9 cellular contexts compared by ENCODE assay signal in genomic region chr17:17710728-17711541, GRCh38. TPM values are rescaled to one million over a fixed set of nuclear protein-coding genes. Genes with fewer than 3 reads are reported as not detected.
DNase-seq lines count a peak whose midpoint lies in the region; ATAC-seq and TF ChIP-seq lines count a peak whose summit lies in the region.
"Had no signal": no experiment of that assay in that cellular context is flagged by ENCODE, and none has a peak within 500 bp of the region (broad histone marks: within the 10 kb centered on the region; RNA-seq: fewer than 3 reads in every experiment).

No MANE protein-coding gene starts in this region.

- H3K9me3 Mint-ChIP-seq in HFFc6 = no peaks in the 10 kb centered on the region
- H3K9me3 Mint-ChIP-seq in activated naive CD4-positive, alpha-beta T cell treated with anti-CD3 and anti-CD28 coated beads, Interleukin-2, amount 10 ng/mL, durations not matched to agents 7 days and 5 days = no peaks in the 10 kb centered on the region

- H3K27me3 Mint-ChIP-seq in HFFc6 (ENCODE audit: insufficient read depth) = peaks cover 5% of the 10 kb centered on the region
- H3K27me3 Mint-ChIP-seq in activated naive CD4-positive, alpha-beta T cell treated with anti-CD3 and anti-CD28 coated beads, Interleukin-2, amount 10 ng/mL, durations not matched to agents 7 days and 5 days = no peaks in the 10 kb centered on the region

- DNase-seq in HFFc6 (peak; percentile 89), ascending aorta (ENCODE audit: low spot score in 2 of 2) (peak; percentile 30 to 88), islet precursor cell (peak; percentile 96), testis (no peak), NCI-H345 (lab: John Stamatoyannopoulos, UW) (no peak), NCI-H526 treated with DMSO at 0.1 percent for 48 hours (lab: John Stamatoyannopoulos, UW) (no peak)
- no peak for DNase-seq in activated naive CD4-positive, alpha-beta T cell treated with anti-CD3 and anti-CD28 coated beads, Interleukin-2, amount 10 ng/mL, durations not matched to agents 7 days and 5 days
- DNase-seq: heart right ventricle had no signal

- TF ChIP-seq POLR2A in testis (IDR thresholded peaks at IDR 0.05) = no peak

- H3K9me3 ChIP-seq in ascending aorta (no peaks in the 10 kb centered on the region), testis (no peaks in the 10 kb centered on the region)
- H3K9me3 ChIP-seq: heart right ventricle had no signal

- peak overlapping the region; percentile 97 for H3K27ac Mint-ChIP-seq in HFFc6
- no peak overlapping the region for H3K27ac Mint-ChIP-seq in activated naive CD4-positive, alpha-beta T cell treated with anti-CD3 and anti-CD28 coated beads, Interleukin-2, amount 10 ng/mL, durations not matched to agents 7 days and 5 days

- WGBS in testis, 2 donors = 44 to 64% methylated on average over 7 to 16 of the region's 16 CpGs

- H3K4me1 ChIP-seq in ascending aorta = peaks cover 5 to 29% of the 10 kb centered on the region in 2 donors
- H3K4me1 ChIP-seq in testis = peaks cover 42% of the 10 kb centered on the region

- peaks cover 66% of the 10 kb centered on the region for H3K4me1 Mint-ChIP-seq in HFFc6 (ENCODE audit: low read depth)
- H3K4me1 Mint-ChIP-seq in activated naive CD4-positive, alpha-beta T cell treated with anti-CD3 and anti-CD28 coated beads, Interleukin-2, amount 10 ng/mL, durations not matched to agents 7 days and 5 days = peaks cover 18% of the 10 kb centered on the region

- H3K27ac ChIP-seq in ascending aorta = peak overlapping the region; percentile 64 to 70
- peak overlapping the region; percentile 29 to 39 for H3K27ac ChIP-seq in testis

- peak; percentile 7 for TF ChIP-seq CTCF in HFFc6 (IDR thresholded peaks at IDR 0.05)
- no peak for TF ChIP-seq CTCF in ascending aorta (IDR thresholded peaks at IDR 0.05)
- no peak for TF ChIP-seq CTCF in testis (IDR thresholded peaks at IDR 0.05)

- peak overlapping the region; percentile 57 for H3K4me3 Mint-ChIP-seq in HFFc6
- no peak overlapping the region for H3K4me3 Mint-ChIP-seq in activated naive CD4-positive, alpha-beta T cell treated with anti-CD3 and anti-CD28 coated beads, Interleukin-2, amount 10 ng/mL, durations not matched to agents 7 days and 5 days

- CTCF ChIA-PET in activated naive CD4-positive, alpha-beta T cell treated with anti-CD3 and anti-CD28 coated beads, Interleukin-2, amount 10 ng/mL, durations not matched to agents 7 days and 5 days (lab: Charles Lee) = no interaction called here

- H3K4me3 ChIP-seq in ascending aorta (no peak overlapping the region), testis (no peak overlapping the region)
- H3K4me3 ChIP-seq: heart right ventricle had no signal

- no peaks in the 10 kb centered on the region for H3K36me3 Mint-ChIP-seq in HFFc6 (ENCODE audit: low read depth)
- H3K36me3 Mint-ChIP-seq in activated naive CD4-positive, alpha-beta T cell treated with anti-CD3 and anti-CD28 coated beads, Interleukin-2, amount 10 ng/mL, durations not matched to agents 7 days and 5 days = no peaks in the 10 kb centered on the region

- intact Hi-C loops in ascending aorta (cut with DNase I) = loop anchor here (2.0 kb wide), 2 partner anchors 16 to 30 kb away; partner anchors contain the start of gene RAI1
- intact Hi-C loops in testis (cut with DNase I; ENCODE audit: low total_unique reads) = no loop called here

- no peaks in the 10 kb centered on the region for H3K27me3 ChIP-seq in ascending aorta
- no peaks in the 10 kb centered on the region for H3K27me3 ChIP-seq in testis
- H3K27me3 ChIP-seq: heart right ventricle had no signal

- ATAC-seq in HG03108 (IDR thresholded peaks at IDR 0.05; ENCODE audit: unreplicated experiment) = no peak

- no peaks in the 10 kb centered on the region for H3K36me3 ChIP-seq in ascending aorta
- H3K36me3 ChIP-seq in testis (ENCODE audit: low read depth, missing control alignments) = no peaks in the 10 kb centered on the region
- H3K36me3 ChIP-seq: heart right ventricle had no signal

RNA-seq across cellular contexts. Expression of gene RAI1, which starts 29.7 kb away (rescaled TPM):
- total RNA-seq in HFFc6 (2021; fragmentation: NEBNext Ultra II Directional; extraction: Animal tissue kit (Norgen Biotek cat#: 25700)) = 10 to 100 TPM; 26.9 to 29.3 (median 29.0) TPM
- total RNA-seq in ascending aorta (24.7 TPM), testis (10 to 100 TPM; 42.8 to 44.5 TPM)
- 17.5 TPM for polyA plus RNA-seq in testis (ENCODE audit: insufficient read depth, low read depth, low replicate concordance)

Comparison
In these comparisons a context has a peak if more than half of its experiments do, and no peak if none do; other contexts are left out.
1. DNase-seq: peak in HFFc6 (single experiment), ascending aorta (2 of 2) and islet precursor cell (single experiment); none in testis (single experiment), NCI-H345 (single experiment), NCI-H526 treated with DMSO at 0.1 percent for 48 hours (single experiment) and activated naive CD4-positive, alpha-beta T cell treated with anti-CD3 and anti-CD28 coated beads, Interleukin-2, amount 10 ng/mL, durations not matched to agents 7 days and 5 days (single experiment).